Comparison of ENCODE assay signal across 9 cellular contexts in the genomic region with DNA sequence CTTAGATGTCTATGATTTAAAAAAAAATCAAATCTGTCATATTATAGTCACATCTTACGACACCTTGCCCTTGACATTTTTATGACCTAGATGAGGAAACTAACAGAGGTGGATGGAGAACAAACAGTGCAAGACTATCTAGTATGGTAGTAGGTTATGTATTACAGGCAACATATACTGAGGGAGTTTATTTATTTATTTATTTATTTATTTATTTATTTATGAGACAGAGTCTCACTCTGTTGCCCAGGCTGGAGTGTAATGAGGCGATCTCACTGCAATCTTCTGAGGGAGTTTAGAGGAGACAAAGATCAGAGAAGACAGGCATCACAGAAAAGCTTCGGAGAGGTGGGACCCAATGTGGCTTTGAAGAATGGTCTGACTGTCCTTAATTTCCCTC.
"Had no signal": no experiment of that assay in that cellular context is flagged by ENCODE, and none has a peak within 500 bp of the region (broad histone marks: within the 10 kb centered on the region; RNA-seq: fewer than 3 reads in every experiment).

No MANE protein-coding gene starts in this region.

- H3K4me3 Mint-ChIP-seq: GM23338, H9 had no signal

- ATAC-seq: GM23338, K562 had no signal

- H3K27ac Mint-ChIP-seq: GM23338, H9 had no signal

- FAIRE-seq: H1, H54, HTR-8/SVneo, K562 had no signal

- H3K4me3 ChIP-seq: GM23338, K562 had no signal

- H3K9me3 Mint-ChIP-seq: GM23338, H9 had no signal

- DNase-seq: H9, HCEC 1CT, IMR-90, KG1 had no signal
